Comparison of ENCODE assay signal across 19 cellular contexts in the genomic region with DNA sequence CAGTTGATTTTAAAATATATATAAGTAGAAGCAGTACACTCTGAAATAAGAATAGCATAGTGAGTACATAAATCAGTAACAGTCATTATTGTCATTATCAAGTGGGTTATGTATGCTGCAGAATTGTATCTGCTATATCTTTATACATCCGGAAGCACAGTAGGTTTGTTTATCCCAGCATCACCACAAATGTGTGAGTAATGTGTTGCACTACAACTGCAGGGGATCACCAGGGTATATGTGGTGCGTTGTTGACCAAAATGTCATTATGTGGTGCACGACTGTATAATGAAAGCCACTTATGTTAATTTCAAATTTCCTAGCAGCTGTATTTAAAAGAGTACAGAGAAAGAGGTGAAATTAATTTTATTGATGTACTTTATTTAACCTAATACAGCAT.
"Had no signal": no experiment of that assay in that cellular context is flagged by ENCODE, and none has a peak within 500 bp of the region (broad histone marks: within the 10 kb centered on the region; RNA-seq: fewer than 3 reads in every experiment).

No MANE protein-coding gene starts in this region.

- DNase-seq: activated CD4-positive, alpha-beta T cell treated with anti-CD3 and anti-CD28 coated beads for 48 hours; activated CD8-positive, alpha-beta memory T cell treated with anti-CD3 and anti-CD28 coated beads, Interleukin-2, amount 50 U/mL, for 48 hours; activated CD8-positive, alpha-beta T cell treated with anti-CD3 and anti-CD28 coated beads, Interleukin-2, amount 10 ng/mL, durations not matched to agents 7 days and 5 days; activated naive CD4-positive, alpha-beta T cell treated with anti-CD3 and anti-CD28 coated beads for 36 hours; adrenal gland; caudate nucleus; effector memory CD4-positive, alpha-beta T cell; hypothalamus; left cardiac atrium; lower lobe of right lung; naive B cell; retina; stimulated activated CD4-positive, alpha-beta T cell treated with anti-CD3 and anti-CD28 coated beads, Interleukin-15, amount 100 ng/mL, for 24 hours; stimulated activated CD4-positive, alpha-beta T cell treated with anti-CD3 and anti-CD28 coated beads, Interleukin-4, amount 100 ng/mL, for 24 hours; stimulated activated naive CD8-positive, alpha-beta T cell treated with anti-CD3 and anti-CD28 coated beads, Interleukin-15, amount 100 ng/mL, for 72 hours; testis; upper lobe of right lung had no signal

- H2AFZ ChIP-seq: parathyroid adenoma had no signal

- H3K27me3 Mint-ChIP-seq: naive B cell had no signal

- ATAC-seq: activated CD8-positive, alpha-beta T cell treated with anti-CD3 and anti-CD28 coated beads, Interleukin-2, amount 10 ng/mL, durations not matched to agents 7 days and 5 days; left cardiac atrium; lower lobe of right lung; stimulated activated naive CD8-positive, alpha-beta T cell treated with anti-CD3 and anti-CD28 coated beads, Interleukin-15, amount 100 ng/mL, for 72 hours; upper lobe of right lung; WTC11 had no signal

- H3K79me2 ChIP-seq: parathyroid adenoma had no signal

- H3K36me3 Mint-ChIP-seq: naive B cell had no signal

- H3K27ac ChIP-seq: adrenal gland, lower lobe of right lung, parathyroid adenoma, testis, upper lobe of right lung had no signal

- H3K4me3 ChIP-seq: adrenal gland, lower lobe of right lung, testis, upper lobe of right lung had no signal

- H3K9ac ChIP-seq: parathyroid adenoma had no signal

- H3K4me3 Mint-ChIP-seq: activated CD8-positive, alpha-beta T cell treated with anti-CD3 and anti-CD28 coated beads, Interleukin-2, amount 10 ng/mL, durations not matched to agents 7 days and 5 days; activated naive CD4-positive, alpha-beta T cell treated with anti-CD3 and anti-CD28 coated beads for 36 hours; naive B cell; stimulated activated naive CD8-positive, alpha-beta T cell treated with anti-CD3 and anti-CD28 coated beads, Interleukin-15, amount 100 ng/mL, for 72 hours; WTC11 had no signal

- H3K9me3 ChIP-seq: adrenal gland, lower lobe of right lung, testis, upper lobe of right lung had no signal

- H3K27ac Mint-ChIP-seq: activated CD8-positive, alpha-beta T cell treated with anti-CD3 and anti-CD28 coated beads, Interleukin-2, amount 10 ng/mL, durations not matched to agents 7 days and 5 days; activated naive CD4-positive, alpha-beta T cell treated with anti-CD3 and anti-CD28 coated beads for 36 hours; naive B cell; stimulated activated naive CD8-positive, alpha-beta T cell treated with anti-CD3 and anti-CD28 coated beads, Interleukin-15, amount 100 ng/mL, for 72 hours; WTC11 had no signal

- H3K4me1 Mint-ChIP-seq: naive B cell; stimulated activated naive CD8-positive, alpha-beta T cell treated with anti-CD3 and anti-CD28 coated beads, Interleukin-15, amount 100 ng/mL, for 72 hours had no signal

- H3K4me1 ChIP-seq: adrenal gland, lower lobe of right lung, parathyroid adenoma, testis, upper lobe of right lung had no signal

- H3K27me3 ChIP-seq: adrenal gland, testis, upper lobe of right lung had no signal

- H3K36me3 ChIP-seq: adrenal gland, lower lobe of right lung, upper lobe of right lung had no signal
